17 cellular contexts compared by ENCODE assay signal in the genomic region with DNA sequence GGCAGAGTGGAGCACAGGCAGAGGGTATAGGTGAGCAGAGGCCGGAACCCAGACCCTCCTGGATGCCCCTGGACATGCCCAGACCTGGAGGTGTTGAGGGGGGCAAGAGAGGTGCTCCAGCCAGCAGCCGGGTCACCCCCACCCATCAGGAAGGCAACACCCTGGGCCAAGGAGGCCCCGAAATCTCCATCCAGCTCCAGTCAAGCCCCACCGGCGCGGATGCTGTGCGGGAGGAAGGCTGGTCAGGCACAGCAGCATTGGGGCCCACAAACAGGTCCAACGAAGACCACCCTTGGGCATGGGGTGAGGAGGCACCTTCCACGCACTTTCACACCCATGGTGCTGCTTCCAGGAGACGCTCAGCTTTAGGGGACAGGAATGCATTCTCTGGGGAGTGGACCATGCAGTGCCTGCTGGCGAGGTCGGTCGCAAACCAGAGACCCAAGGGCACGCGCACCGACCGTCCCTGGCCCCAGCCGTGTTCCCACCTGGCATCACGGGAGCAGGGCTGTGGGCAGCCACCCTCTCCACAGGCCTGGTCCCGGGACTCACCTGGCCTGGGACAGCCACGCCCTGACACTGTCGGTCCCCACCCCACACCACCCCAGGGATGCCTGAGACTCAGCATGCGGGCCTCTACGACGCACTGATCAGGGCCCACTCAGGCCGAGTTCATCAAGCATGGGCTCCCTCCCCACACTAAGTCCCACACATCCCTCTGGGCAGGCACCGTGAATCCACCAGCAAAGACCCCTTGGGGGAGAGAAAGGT. TPM values are rescaled to one million over a fixed set of nuclear protein-coding genes. Genes with fewer than 3 reads are reported as not detected.
DNase-seq lines count a peak whose midpoint lies in the region; ATAC-seq, FAIRE-seq and TF ChIP-seq lines count a peak whose summit lies in the region.
"Had no signal": no experiment of that assay in that cellular context is flagged by ENCODE, and none has a peak within 500 bp of the region (broad histone marks: within the 10 kb centered on the region; RNA-seq: fewer than 3 reads in every experiment).

No MANE protein-coding gene starts in this region.

- no peak for TF ChIP-seq CTCF in right atrium auricular region (IDR thresholded peaks at IDR 0.05)
- TF ChIP-seq CTCF in H1 (IDR thresholded peaks at IDR 0.05; ENCODE audit: control extremely low read depth in 1 of 3, insufficient read depth in 1 of 3, low read depth in 1 of 3, low read length in 3 of 3) = no peak
- TF ChIP-seq CTCF in vagina (IDR thresholded peaks at IDR 0.05) = no peak
- TF ChIP-seq CTCF in GM10266 (IDR thresholded peaks at IDR 0.05; ENCODE audit: control insufficient read depth, insufficient read depth, low read depth, missing control alignments) = no peak

- H2AK5ac ChIP-seq in H1 (ENCODE audit: low read depth, low read length) = no peak overlapping the region

- H3K36me3 ChIP-seq in right atrium auricular region (peaks cover 6% of the 10 kb centered on the region), H1 (ENCODE audit: control insufficient read depth in 2 of 4, insufficient read depth in 4 of 4, low read length in 3 of 4) (no peaks in the 10 kb centered on the region), vagina (no peaks in the 10 kb centered on the region)
- H3K36me3 ChIP-seq: WERI-Rb-1 had no signal

- H2BK5ac ChIP-seq in H1 (ENCODE audit: low read depth, low read length) = no peak overlapping the region

- TF ChIP-seq POLR2A in H1 (IDR thresholded peaks at IDR 0.05; ENCODE audit: control extremely low read depth in 1 of 2, low read depth in 2 of 2, low read length in 2 of 2) (no peak), vagina (IDR thresholded peaks at IDR 0.05) (no peak)

- 95% methylated on average over 17 of the region's 27 CpGs; no CpG with 5 or more reads in 1 of the 2 experiments for WGBS in H1 (ENCODE audit: extremely low coverage in 1 of 2, insufficient coverage in 1 of 2, insufficient read length in 1 of 2, insufficient replicate concordance in 2 of 2, low coverage in 1 of 2, low lambda C conversion rate in 2 of 2, missing lambda C conversion rate in 1 of 2), 2 experiments

- H3K4me1 ChIP-seq in right atrium auricular region = peaks cover 0 to 27% of the 10 kb centered on the region in 2 donors
- peaks cover 0 to 32% (median 7%) of the 10 kb centered on the region in 4 experiments; a peak in 6 of 7 replicates for H3K4me1 ChIP-seq in H1 (replicated peaks in 1 of 4; ENCODE audit: control insufficient read depth in 3 of 4, insufficient read depth in 4 of 4, low read length in 3 of 4)
- H3K4me1 ChIP-seq in vagina = peaks cover 67% of the 10 kb centered on the region

- peaks cover 8% of the 10 kb centered on the region; the same call in 1 of the 2 replicates for H3K23me2 ChIP-seq in H1 (ENCODE audit: low read depth, low read length)

- intact Hi-C loops in Right ventricle myocardium inferior (cut with DNase I) = no loop called here
- intact Hi-C loops in vagina (cut with DNase I) = no loop called here

- no peak for ATAC-seq in Right ventricle myocardium inferior
- ATAC-seq: naive thymus-derived CD4-positive, alpha-beta T cell had no signal

- H3K18ac ChIP-seq in H1 (ENCODE audit: extremely low read depth, low read length) = no peak overlapping the region

- no peak overlapping the region for H3K56ac ChIP-seq in H1 (replicated peaks; ENCODE audit: insufficient read length, low read depth, low read length)

- no peak overlapping the region for H2BK20ac ChIP-seq in H1 (ENCODE audit: low read length)

- no peak overlapping the region for H2BK15ac ChIP-seq in H1 (ENCODE audit: low read length)

- H3K27ac ChIP-seq in right atrium auricular region (no peak overlapping the region), H1 (ENCODE audit: low read depth, low read length) (no peak overlapping the region), vagina (peak overlapping the region; percentile 54)
- H3K27ac ChIP-seq: WERI-Rb-1 had no signal

- H3K79me1 ChIP-seq in H1 (ENCODE audit: low read depth, low read length) = peaks cover 18% of the 10 kb centered on the region

- no peak overlapping the region for H2BK12ac ChIP-seq in H1 (ENCODE audit: low read depth, low read length)

- no peak for TF ChIP-seq RAD21 in H1 (IDR thresholded peaks at IDR 0.05 in 1 of 2, conservative IDR thresholded peaks at IDR 0.05 in 1 of 2; ENCODE audit: low read depth in 2 of 2, low read length in 2 of 2)

- DNase-seq in Right ventricle myocardium inferior (ENCODE audit: missing footprints) (peak; percentile 17), right atrium auricular region (ENCODE audit: low spot score) (no peak), H1 (ENCODE audit: low read depth in 1 of 2, low spot score in 2 of 2) (no peak), mesenteric fat pad (ENCODE audit: low spot score) (peak; percentile 77), vagina (ENCODE audit: extremely low spot score in 2 of 2) (no peak), activated gamma-delta T cell (lab: John Stamatoyannopoulos, UW) (no peak), NOMO-1 treated with dmso at 0.1 percent for 144 hours (lab: John Stamatoyannopoulos, UW; ENCODE audit: unreplicated experiment) (no peak), GM10266 (ENCODE audit: extremely low spot score) (no peak)
- DNase-seq: DMS79 treated with DMSO at 0.1 percent for 48 hours; GOT3; naive thymus-derived CD4-positive, alpha-beta T cell; NCI-H1092; NCI-H2081; NCI-H510A; stimulated activated CD8-positive, alpha-beta memory T cell treated with anti-CD3 and anti-CD28 coated beads, Interleukin-4, amount 100 ng/mL, for 48 hours; WERI-Rb-1 had no signal

- peaks cover 0 to 47% of the 10 kb centered on the region in 2 experiments; a peak in 3 of 4 replicates for H3K79me2 ChIP-seq in H1 (ENCODE audit: control insufficient read depth in 1 of 2, insufficient read depth in 2 of 2, low read length in 2 of 2)

- POLR2A ChIA-PET in H1 (lab: Charles Lee; ENCODE audit: partially characterized antibody) = no interaction called here

- no peak overlapping the region for H3K4ac ChIP-seq in H1 (replicated peaks; ENCODE audit: insufficient read length, low read depth, low read length)

- peak overlapping the region; percentile 57 for H4K8ac ChIP-seq in H1 (ENCODE audit: extremely low read depth, insufficient read depth, low read length)

- H3K4me3 ChIP-seq in right atrium auricular region = no peak overlapping the region
- H3K4me3 ChIP-seq in H1 (ENCODE audit: extremely low read depth in 1 of 4, insufficient read depth in 2 of 4, low read depth in 3 of 4, low read length in 4 of 4) = no peak overlapping the region
- no peak overlapping the region for H3K4me3 ChIP-seq in vagina

- CTCF ChIA-PET in H1 (lab: Charles Lee; ENCODE audit: partially characterized antibody) = no interaction called here

- H3K14ac ChIP-seq in H1 (ENCODE audit: insufficient read length) = no peak overlapping the region

- no peak for FAIRE-seq in H1 (lab: Jason Lieb, UNC)

- H4K20me1 ChIP-seq in H1 (replicated peaks in 1 of 2; ENCODE audit: control insufficient read depth in 1 of 2, insufficient read depth in 2 of 2, low read length in 2 of 2) = peaks cover 4 to 29% of the 10 kb centered on the region in 2 experiments

- H3K9me3 ChIP-seq in right atrium auricular region (no peaks in the 10 kb centered on the region), H1 (ENCODE audit: insufficient read depth in 2 of 2, low read depth in 1 of 2, low read length in 1 of 2) (no peaks in the 10 kb centered on the region), vagina (no peaks in the 10 kb centered on the region)

- TF ChIP-seq EP300 in H1 (IDR thresholded peaks at IDR 0.05; ENCODE audit: borderline replicate concordance in 1 of 2, low read depth in 2 of 2, low read length in 2 of 2) = no peak

- no peak overlapping the region for H3K23ac ChIP-seq in H1 (ENCODE audit: insufficient read length)

- H4K91ac ChIP-seq in H1 (replicated peaks; ENCODE audit: insufficient read length, low read length) = no peak overlapping the region

- no peak overlapping the region for H2AFZ ChIP-seq in H1 (ENCODE audit: low read length)

- H3K9ac ChIP-seq in H1 (replicated peaks in 1 of 4; ENCODE audit: extremely low read depth in 1 of 4, low read depth in 3 of 4, low read length in 3 of 4) = no peak overlapping the region

- H4K5ac ChIP-seq in H1 (ENCODE audit: insufficient read length, low read depth, low read length) = no peak overlapping the region

- H3K4me2 ChIP-seq in H1 (ENCODE audit: insufficient read depth in 1 of 2, low read depth in 2 of 2, low read length in 2 of 2) = no peak overlapping the region

- no peaks in the 10 kb centered on the region for H3K27me3 ChIP-seq in right atrium auricular region
- H3K27me3 ChIP-seq in H1 (replicated peaks in 1 of 4; ENCODE audit: control insufficient read depth in 3 of 4, extremely low read depth in 1 of 4, insufficient read depth in 3 of 4, low read length in 3 of 4) = no peaks in the 10 kb centered on the region
- no peaks in the 10 kb centered on the region for H3K27me3 ChIP-seq in vagina

- no peak overlapping the region for H2BK120ac ChIP-seq in H1 (replicated peaks; ENCODE audit: low read depth, low read length)

TF ChIP-seq in H1, 55 proteins besides CTCF, POLR2A, EP300 and RAD21 (continues in another document):
- no peak for TF ChIP-seq EGR1 (IDR thresholded peaks at IDR 0.05; ENCODE audit: borderline replicate concordance, low read depth, low read length)

RNA-seq across cellular contexts. Expression of gene ZBP1, which starts 43.6 kb away (rescaled TPM):
- 0.22 TPM for total RNA-seq in Right ventricle myocardium inferior
- total RNA-seq in right atrium auricular region = not detected
- total RNA-seq in H1 (2021; fragmentation: NEBNext Ultra II Directional; extraction: Animal tissue kit (Norgen Biotek cat#: 25700)) = not detected in 2 replicates
- polyA plus RNA-seq in H1 (2011; rRNA removed) = not detected in 2 replicates
- polyA plus RNA-seq in H1 (2011; cell fraction: cytosol; rRNA removed) = not detected
- polyA plus RNA-seq in H1 (2011; cell fraction: nucleus; rRNA removed) = not detected
- polyA plus RNA-seq in H1 (2012, experiment 1 of 2) = not detected in 4 replicates
- not detected for polyA plus RNA-seq in H1 (2012, experiment 2 of 2)
- not detected for polyA plus RNA-seq in H1 (2013, experiment 1 of 2)
- polyA plus RNA-seq in H1 (2013, experiment 2 of 2) = not detected
- polyA minus RNA-seq in H1 (2011; rRNA and poly(A)+ RNA removed) = not detected in 2 replicates
- polyA minus RNA-seq in H1 (2011; cell fraction: cytosol; rRNA and poly(A)+ RNA removed) = not detected
- polyA minus RNA-seq in H1 (2011; cell fraction: nucleus; rRNA and poly(A)+ RNA removed) = not detected
- 0.26 TPM for total RNA-seq in mesenteric fat pad
- total RNA-seq in vagina = 0.74 TPM
- total RNA-seq: temporal lobe had no signal

RNA-seq across cellular contexts. Expression of gene PMEPA1, which starts 45.9 kb away (rescaled TPM):
- total RNA-seq in Right ventricle myocardium inferior = 23.9 TPM
- total RNA-seq in right atrium auricular region = 10 to 100 TPM; 12.5 to 16.7 TPM
- 20.0 and 20.5 TPM in 2 replicates for total RNA-seq in H1 (2021; fragmentation: NEBNext Ultra II Directional; extraction: Animal tissue kit (Norgen Biotek cat#: 25700))
- polyA plus RNA-seq in H1 (2011; rRNA removed) = 12.7 and 18.1 TPM in 2 replicates
- polyA plus RNA-seq in H1 (2011; cell fraction: cytosol; rRNA removed) = 10.3 TPM
- 21.0 TPM for polyA plus RNA-seq in H1 (2011; cell fraction: nucleus; rRNA removed)
- polyA plus RNA-seq in H1 (2012, experiment 1 of 2) = 3.8 to 11.4 TPM (median 10.2 TPM) in 4 replicates
- polyA plus RNA-seq in H1 (2012, experiment 2 of 2) = 7.9 TPM
- 17.9 TPM for polyA plus RNA-seq in H1 (2013, experiment 1 of 2)
- 19.1 TPM for polyA plus RNA-seq in H1 (2013, experiment 2 of 2)
- 5.6 and 6.0 TPM in 2 replicates for polyA minus RNA-seq in H1 (2011; rRNA and poly(A)+ RNA removed)
- polyA minus RNA-seq in H1 (2011; cell fraction: cytosol; rRNA and poly(A)+ RNA removed) = 15.3 TPM
- 12.0 TPM for polyA minus RNA-seq in H1 (2011; cell fraction: nucleus; rRNA and poly(A)+ RNA removed)
- 90.0 TPM for total RNA-seq in mesenteric fat pad
- total RNA-seq in vagina = 11.3 TPM

Comparison
In these comparisons a context has a peak if more than half of its experiments do, and no peak if none do; other contexts are left out.
1. DNase-seq: peak in Right ventricle myocardium inferior (single experiment) and mesenteric fat pad (single experiment); none in right atrium auricular region (single experiment), H1 (0 of 2), vagina (0 of 2), activated gamma-delta T cell (single experiment), NOMO-1 treated with dmso at 0.1 percent for 144 hours (single experiment) and GM10266 (single experiment).